In genomic region chr14:61476737-61477410, GRCh38 we compare ENCODE assay signal across 8 cellular contexts.
DNase-seq lines count a peak whose midpoint lies in the region; ATAC-seq and TF ChIP-seq lines count a peak whose summit lies in the region.

No MANE protein-coding gene starts in this region.

- in situ Hi-C loops in SK-MEL-5 (cut with HindIII; ENCODE audit: low pct_unique_long_range_greater_than_20kb, low sequenced_read_pairs): no loop called here
- in situ Hi-C loops in astrocyte of the cerebellum (cut with HindIII; ENCODE audit: low sequenced_read_pairs): loop anchor here (10.0 kb wide), 1 partner anchor 248 kb away; no protein-coding TSS in a partner anchor

- TF ChIP-seq CTCF in astrocyte of the cerebellum (IDR thresholded peaks at IDR 0.05; ENCODE audit: low read depth, low read length, missing control alignments): no peak

- H3K4me3 ChIP-seq in astrocyte of the cerebellum (ENCODE audit: low read depth, low read length): no peak overlapping the region

- DNase-seq in SK-MEL-5 (ENCODE audit: low read depth, low spot score): peak; percentile 26
- peak; percentile 64 for DNase-seq in astrocyte of the cerebellum (ENCODE audit: low read depth)
- peak; percentile 64 for DNase-seq in kidney glomerular epithelial cell (lab: John Stamatoyannopoulos, UW)
- DNase-seq in stimulated activated CD8-positive, alpha-beta memory T cell treated with anti-CD3 and anti-CD28 coated beads, Interleukin-7, amount 100 ng/mL, for 4 hours (ENCODE audit: low read depth in 2 of 2): peak; percentile 45 to 65
- no peak for DNase-seq in epidermal melanocyte (ENCODE audit: insufficient read length, low spot score)
- no peak for DNase-seq in cerebellar nuclear complex (lab: John Stamatoyannopoulos, UW)

- peak; percentile 37 for ATAC-seq in GM21447 (IDR thresholded peaks at IDR 0.05; ENCODE audit: unreplicated experiment)
- ATAC-seq in GM18498 (IDR thresholded peaks at IDR 0.05; ENCODE audit: unreplicated experiment): no peak

Comparison
In these comparisons a context has a peak if more than half of its experiments do, and no peak if none do; other contexts are left out.
1. DNase-seq: peak in SK-MEL-5 (single experiment), astrocyte of the cerebellum (single experiment), kidney glomerular epithelial cell (single experiment) and stimulated activated CD8-positive, alpha-beta memory T cell treated with anti-CD3 and anti-CD28 coated beads, Interleukin-7, amount 100 ng/mL, for 4 hours (2 of 2); none in epidermal melanocyte (single experiment) and cerebellar nuclear complex (0 of 2).